ENCODE assay signal across 6 cellular contexts in the genomic region with DNA sequence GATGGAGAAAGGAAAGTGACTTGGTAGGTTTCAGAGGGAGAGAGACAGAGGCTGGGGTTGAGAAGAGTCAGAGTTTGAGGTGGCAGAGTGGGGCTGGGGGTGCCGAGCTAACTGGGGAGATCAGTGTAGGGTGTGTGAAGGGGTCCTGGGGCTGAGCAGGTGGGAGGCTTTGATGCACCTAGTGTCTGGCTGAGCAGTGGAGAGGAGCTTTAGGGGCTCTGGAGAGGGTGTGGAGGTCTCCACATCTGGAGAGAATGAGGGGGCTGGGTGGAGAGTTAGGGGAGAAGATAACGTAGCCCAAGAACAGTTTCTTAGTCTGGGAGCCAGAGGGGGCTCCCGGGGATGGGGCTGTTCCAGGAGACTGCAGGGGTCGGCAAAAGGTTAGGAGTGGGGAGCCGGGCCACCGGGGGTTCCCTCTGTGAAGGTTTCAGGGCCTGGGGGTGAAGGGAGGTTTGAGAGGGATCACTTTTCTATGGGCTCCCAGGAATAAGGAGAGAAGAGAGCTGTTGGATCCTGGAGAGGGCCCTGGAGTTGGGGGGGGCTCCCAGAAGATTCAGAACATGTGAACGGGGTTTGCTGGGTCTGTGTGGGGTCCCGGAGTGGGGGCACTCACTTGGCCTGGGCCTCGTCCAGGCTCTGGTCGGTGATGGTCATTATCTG. TPM values are rescaled to one million over a fixed set of nuclear protein-coding genes. Genes with fewer than 3 reads are reported as not detected.
DNase-seq lines count a peak whose midpoint lies in the region; ATAC-seq and TF ChIP-seq lines count a peak whose summit lies in the region.

No MANE protein-coding gene starts in this region.

- peaks cover 14% of the 10 kb centered on the region; the same call in 1 of the 2 replicates for H3K36me3 ChIP-seq in iPS DF 6.9 (ENCODE audit: control insufficient read depth, insufficient read depth, low read length)
- H3K36me3 ChIP-seq in uterus = no peaks in the 10 kb centered on the region

- H3K27ac ChIP-seq in iPS DF 6.9 (ENCODE audit: low read length) (no peak overlapping the region), uterus (peak overlapping the region; percentile 98 to 100)

- DNase-seq in Right ventricle myocardium superior = no peak
- DNase-seq in Right ventricle myocardium inferior (ENCODE audit: missing footprints) = no peak
- DNase-seq in iPS DF 6.9 (ENCODE audit: low read depth, low spot score) = no peak
- DNase-seq in uterus = no peak

- peak; percentile 0 for ATAC-seq in Right ventricle myocardium superior (ENCODE audit: poor library complexity)
- no peak for ATAC-seq in Right ventricle myocardium inferior
- ATAC-seq in GM21717 (IDR thresholded peaks at IDR 0.05; ENCODE audit: unreplicated experiment) = no peak
- no peak for ATAC-seq in GM21423 (IDR thresholded peaks at IDR 0.05; ENCODE audit: unreplicated experiment)

- H3K9me3 ChIP-seq in iPS DF 6.9 (ENCODE audit: control insufficient read depth, insufficient read depth, low read length) (no peaks in the 10 kb centered on the region), uterus (no peaks in the 10 kb centered on the region)

- no CpG with 5 or more reads among the region's 10 CpGs for WGBS in iPS DF 6.9 (ENCODE audit: insufficient coverage, insufficient read length)

- peak overlapping the region; percentile 45; the same call in 1 of the 2 replicates for H3K4me3 ChIP-seq in iPS DF 6.9 (ENCODE audit: low read length)
- peak overlapping the region; percentile 85 to 98 for H3K4me3 ChIP-seq in uterus

- peaks cover 9% of the 10 kb centered on the region for H3K4me1 ChIP-seq in iPS DF 6.9 (ENCODE audit: control insufficient read depth, insufficient read depth, low read length)
- no peaks in the 10 kb centered on the region for H3K4me1 ChIP-seq in uterus

- no peak for TF ChIP-seq CTCF in uterus (IDR thresholded peaks at IDR 0.05)

- intact Hi-C loops in Right ventricle myocardium superior (cut with DNase I) = no loop called here
- intact Hi-C loops in Right ventricle myocardium inferior (cut with DNase I) = no loop called here
- intact Hi-C loops in uterus (cut with DNase I; ENCODE audit: low total_unique reads) = no loop called here

- no peak for TF ChIP-seq POLR2A in uterus (IDR thresholded peaks at IDR 0.05)

- H3K27me3 ChIP-seq in iPS DF 6.9 (ENCODE audit: control insufficient read depth, insufficient read depth, low read length) (no peaks in the 10 kb centered on the region), uterus (no peaks in the 10 kb centered on the region)

RNA-seq across cellular contexts. Expression of a gene that starts 0.8 kb away (rescaled TPM):
- total RNA-seq in Right ventricle myocardium superior (39.1 TPM), Right ventricle myocardium inferior (42.9 TPM), uterus (100 to 1,000 TPM in 1 of 4 donors, 10 to 100 TPM in 3; 35.1 to 150 (median 57.7) TPM)

RNA-seq across cellular contexts. Expression of a gene that starts 3.2 kb away (rescaled TPM):
- total RNA-seq in Right ventricle myocardium superior (4.1 TPM), Right ventricle myocardium inferior (6.3 TPM), uterus (1 to 10 TPM in 3 of 4 donors, not detected in 1; 2.3 to 9.7 (median 3.5) TPM)

RNA-seq across cellular contexts. Expression of a gene that starts 5.2 kb away (rescaled TPM):
- total RNA-seq in Right ventricle myocardium superior (1.6 TPM), Right ventricle myocardium inferior (2.0 TPM), uterus (10 to 100 TPM in 1 of 4 donors, 1 to 10 TPM in 1, under 1 TPM in 1, not detected in 1; 0.59 to 12.4 (median 2.5) TPM)

RNA-seq across cellular contexts. Expression of a gene that starts 11.0 kb away (rescaled TPM):
- total RNA-seq in Right ventricle myocardium superior = 94.6 TPM
- total RNA-seq in Right ventricle myocardium inferior = 97.5 TPM
- total RNA-seq in uterus = 10 to 100 TPM; 45.6 to 84.7 (median 56.3) TPM

RNA-seq across cellular contexts. Expression of a gene that starts 13.3 kb away (rescaled TPM):
- total RNA-seq in Right ventricle myocardium superior (44.2 TPM), Right ventricle myocardium inferior (48.2 TPM), uterus (10 to 100 TPM; 14.2 to 71.2 (median 37.7) TPM)
